Comparison of ENCODE assay signal across 8 cellular contexts in genomic region chr5:179805070-179805528, GRCh38.
A peak's percentile ranks its signal among the peaks of the same experiment; 100 is the strongest.
DNase-seq lines count a peak whose midpoint lies in the region; ATAC-seq lines count a peak whose summit lies in the region.

No MANE protein-coding gene starts in this region.

- WGBS in iPS DF 6.9 (ENCODE audit: insufficient coverage, insufficient read length), result no CpG with 5 or more reads among the region's 9 CpGs

- H3K4me1 Mint-ChIP-seq in activated naive CD8-positive, alpha-beta T cell (ENCODE audit: low read depth), result peaks cover 33% of the 10 kb centered on the region
- H3K4me1 Mint-ChIP-seq in stimulated activated memory B cell treated with anti-CD40 and anti-IgM and Interleukin-4, amounts not matched to agents 10 μg/mL and 1 μg/mL and 100 μg/mL, for 72 hours, result peaks cover 46% of the 10 kb centered on the region

- DNase-seq in DMS 273 (lab: John Stamatoyannopoulos, UW; ENCODE audit: unreplicated experiment) (peak; percentile 54), DMS 273 treated with DMSO at 0.1 percent for 48 hours (lab: John Stamatoyannopoulos, UW) (no peak), iPS DF 6.9 (ENCODE audit: low read depth, low spot score) (no peak), superior temporal gyrus (ENCODE audit: extremely low spot score) (no peak)

- H3K36me3 Mint-ChIP-seq in activated naive CD8-positive, alpha-beta T cell, result peaks cover 2% of the 10 kb centered on the region
- peaks cover 22% of the 10 kb centered on the region for H3K36me3 Mint-ChIP-seq in stimulated activated memory B cell treated with anti-CD40 and anti-IgM and Interleukin-4, amounts not matched to agents 10 μg/mL and 1 μg/mL and 100 μg/mL, for 72 hours

- H3K9me3 ChIP-seq in iPS DF 6.9 (ENCODE audit: control insufficient read depth, insufficient read depth, low read length), result no peaks in the 10 kb centered on the region

- H3K9me3 Mint-ChIP-seq in activated naive CD8-positive, alpha-beta T cell (ENCODE audit: low read depth), result no peaks in the 10 kb centered on the region
- H3K9me3 Mint-ChIP-seq in stimulated activated memory B cell treated with anti-CD40 and anti-IgM and Interleukin-4, amounts not matched to agents 10 μg/mL and 1 μg/mL and 100 μg/mL, for 72 hours, result no peaks in the 10 kb centered on the region

- no peaks in the 10 kb centered on the region for H3K27me3 ChIP-seq in iPS DF 6.9 (ENCODE audit: control insufficient read depth, insufficient read depth, low read length)

- H3K4me3 Mint-ChIP-seq in activated naive CD8-positive, alpha-beta T cell, result peak overlapping the region; percentile 84
- H3K4me3 Mint-ChIP-seq in stimulated activated memory B cell treated with anti-CD40 and anti-IgM and Interleukin-4, amounts not matched to agents 10 μg/mL and 1 μg/mL and 100 μg/mL, for 72 hours, result peak overlapping the region; percentile 97

- peak overlapping the region; percentile 86; the same call in 1 of the 2 replicates for H3K4me3 ChIP-seq in iPS DF 6.9 (ENCODE audit: low read length)

- H3K4me1 ChIP-seq in iPS DF 6.9 (ENCODE audit: control insufficient read depth, insufficient read depth, low read length), result peaks cover 15% of the 10 kb centered on the region

- no peak for ATAC-seq in stimulated activated memory B cell treated with anti-CD40 and anti-IgM and Interleukin-4, amounts not matched to agents 10 μg/mL and 1 μg/mL and 100 μg/mL, for 72 hours
- ATAC-seq in GM18858 (IDR thresholded peaks at IDR 0.05; ENCODE audit: unreplicated experiment) (no peak), HG02642 (IDR thresholded peaks at IDR 0.05; ENCODE audit: poor library complexity, unreplicated experiment) (no peak)

- H3K36me3 ChIP-seq in iPS DF 6.9 (ENCODE audit: control insufficient read depth, insufficient read depth, low read length), result peaks cover 4% of the 10 kb centered on the region; the same call in 1 of the 2 replicates

- no peaks in the 10 kb centered on the region for H3K27me3 Mint-ChIP-seq in activated naive CD8-positive, alpha-beta T cell
- H3K27me3 Mint-ChIP-seq in stimulated activated memory B cell treated with anti-CD40 and anti-IgM and Interleukin-4, amounts not matched to agents 10 μg/mL and 1 μg/mL and 100 μg/mL, for 72 hours, result no peaks in the 10 kb centered on the region

- H3K27ac Mint-ChIP-seq in activated naive CD8-positive, alpha-beta T cell, result peak overlapping the region; percentile 46
- peak overlapping the region; percentile 87 for H3K27ac Mint-ChIP-seq in stimulated activated memory B cell treated with anti-CD40 and anti-IgM and Interleukin-4, amounts not matched to agents 10 μg/mL and 1 μg/mL and 100 μg/mL, for 72 hours

- H3K27ac ChIP-seq in iPS DF 6.9 (ENCODE audit: low read length), result no peak overlapping the region
